Comparison of ENCODE assay signal across 17 cellular contexts in the genomic region with DNA sequence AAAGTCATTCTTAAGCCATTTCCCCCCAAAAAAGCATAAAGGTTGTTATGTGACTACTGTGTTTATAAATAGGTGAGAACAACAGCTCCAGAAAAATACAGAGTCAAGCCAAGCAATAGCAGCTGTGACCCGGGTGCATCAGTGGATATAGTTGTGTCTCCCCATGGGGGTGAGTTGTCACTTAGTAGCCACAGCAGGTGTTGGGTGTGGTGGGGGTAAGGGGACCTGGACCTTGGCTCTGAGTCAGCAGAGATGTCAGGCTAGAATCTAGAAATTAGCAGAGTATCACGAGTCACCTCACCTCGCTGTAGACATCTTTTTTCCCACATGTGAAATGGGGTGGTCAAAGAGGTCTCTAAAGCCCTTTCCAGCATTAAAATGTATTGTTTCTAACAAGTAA. TPM values are rescaled to one million over a fixed set of nuclear protein-coding genes. Genes with fewer than 3 reads are reported as not detected.
"Had no signal": no experiment of that assay in that cellular context is flagged by ENCODE, and none has a peak within 500 bp of the region (broad histone marks: within the 10 kb centered on the region; RNA-seq: fewer than 3 reads in every experiment).

No MANE protein-coding gene starts in this region.

- H3K9me3 ChIP-seq: ascending aorta, heart left ventricle, ovary, transverse colon had no signal

- H3K27me3 ChIP-seq: ascending aorta, heart left ventricle, neural progenitor cell, ovary, transverse colon had no signal

- DNase-seq: activated CD4-positive, alpha-beta T cell treated with anti-CD3 and anti-CD28 coated beads, Interleukin-2, amount 50 U/mL, for 1 hour; activated CD4-positive, CD25-positive, alpha-beta regulatory T cell; activated CD8-positive, alpha-beta memory T cell treated with anti-CD3 and anti-CD28 coated beads for 24 hours; activated naive CD8-positive, alpha-beta T cell treated with anti-CD3 and anti-CD28 coated beads, Interleukin-2, amount 50 U/mL, for 24 hours; heart left ventricle; immature natural killer cell; midbrain; naive B cell; ovary; stimulated activated CD4-positive, alpha-beta T cell treated with anti-CD3 and anti-CD28 coated beads, Interleukin-15, amount 100 ng/mL, for 24 hours; stimulated activated CD4-positive, alpha-beta T cell treated with anti-CD3 and anti-CD28 coated beads, Interleukin-4, amount 100 ng/mL, for 1 hour; stimulated activated naive B cell treated with anti-CD40 and anti-IgM and Interleukin-4, amounts not matched to agents 10 μg/mL and 1 μg/mL and 100 μg/mL, for 72 hours; substantia nigra; transverse colon had no signal

- H3K4me1 ChIP-seq: ascending aorta, heart left ventricle, neural progenitor cell, transverse colon had no signal

- ATAC-seq: activated naive CD8-positive, alpha-beta T cell treated with anti-CD3 and anti-CD28 coated beads, Interleukin-2, amount 50 U/mL, for 24 hours; heart left ventricle; stimulated activated naive B cell treated with anti-CD40 and anti-IgM and Interleukin-4, amounts not matched to agents 10 μg/mL and 1 μg/mL and 100 μg/mL, for 72 hours had no signal

- H2AFZ ChIP-seq: neural progenitor cell had no signal

- H3K4me2 ChIP-seq: neural progenitor cell had no signal

- H3K4me3 ChIP-seq: ascending aorta, heart left ventricle, neural progenitor cell, ovary, transverse colon had no signal

- H3K9ac ChIP-seq: neural progenitor cell had no signal

- H3K27ac ChIP-seq: ascending aorta, epithelial cell of prostate, heart left ventricle, neural progenitor cell, ovary, transverse colon had no signal

- H3K36me3 ChIP-seq: ovary, transverse colon had no signal

RNA-seq across cellular contexts. Expression of a gene that starts 42.7 kb away (rescaled TPM):
- total RNA-seq: ascending aorta had no signal
